21 cellular contexts compared by ENCODE assay signal in the genomic region with DNA sequence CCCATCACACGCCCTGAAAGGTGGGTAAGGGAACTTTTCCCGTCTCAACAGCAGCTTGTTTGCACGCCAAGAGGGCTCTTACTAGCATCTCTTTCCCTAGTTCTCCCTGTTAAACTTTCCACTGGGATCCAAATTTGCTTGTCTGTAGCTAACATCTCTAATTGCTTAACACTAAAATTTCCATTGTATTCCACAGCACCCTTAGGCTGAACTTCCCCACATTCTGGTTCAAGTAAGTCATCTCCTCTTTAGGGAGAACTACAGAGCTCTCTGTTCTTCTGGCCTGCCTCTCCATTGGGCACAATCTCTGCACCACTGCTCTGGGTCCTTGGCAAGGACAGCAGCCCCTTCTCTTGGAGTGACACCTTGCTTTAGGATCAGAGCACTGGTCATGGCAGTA.
"Had no signal": no experiment of that assay in that cellular context is flagged by ENCODE, and none has a peak within 500 bp of the region (broad histone marks: within the 10 kb centered on the region; RNA-seq: fewer than 3 reads in every experiment).

No MANE protein-coding gene starts in this region.

- H3K9me3 Mint-ChIP-seq: activated naive CD4-positive, alpha-beta T cell treated with anti-CD3 and anti-CD28 coated beads, Interleukin-2, amount 10 ng/mL, durations not matched to agents 7 days and 5 days; activated T-helper 2 cell treated with anti-CD3 and anti-CD28 coated beads, Interferon-gamma antibody, Interleukin-2, Interleukin-4, amounts not matched to agents 10 μg/mL and 5 μg/mL and 100 μg/mL, durations not matched to agents 14 hours and 24 hours and 36 hours; neural crest cell; stimulated activated naive CD8-positive, alpha-beta T cell treated with anti-CD3 and anti-CD28 coated beads, Interleukin-15, Interleukin-2, amounts not matched to agents 100 ng/mL and 50 ng/mL, for 24 hours; type B pancreatic cell had no signal

- H3K36me3 ChIP-seq: cardiac muscle cell, SJSA1 had no signal

- H3K27ac ChIP-seq: cardiac muscle cell, lower lobe of right lung, prostate gland, right atrium auricular region, SJSA1, suprapubic skin had no signal

- H3K27ac Mint-ChIP-seq: activated naive CD4-positive, alpha-beta T cell treated with anti-CD3 and anti-CD28 coated beads, Interleukin-2, amount 10 ng/mL, durations not matched to agents 7 days and 5 days; activated T-helper 2 cell treated with anti-CD3 and anti-CD28 coated beads, Interferon-gamma antibody, Interleukin-2, Interleukin-4, amounts not matched to agents 10 μg/mL and 5 μg/mL and 100 μg/mL, durations not matched to agents 14 hours and 24 hours and 36 hours; stimulated activated naive CD8-positive, alpha-beta T cell treated with anti-CD3 and anti-CD28 coated beads, Interleukin-15, Interleukin-2, amounts not matched to agents 100 ng/mL and 50 ng/mL, for 24 hours; type B pancreatic cell had no signal

- H3K36me3 Mint-ChIP-seq: type B pancreatic cell had no signal

- H3K27me3 Mint-ChIP-seq: activated naive CD4-positive, alpha-beta T cell treated with anti-CD3 and anti-CD28 coated beads, Interleukin-2, amount 10 ng/mL, durations not matched to agents 7 days and 5 days; stimulated activated naive CD8-positive, alpha-beta T cell treated with anti-CD3 and anti-CD28 coated beads, Interleukin-15, Interleukin-2, amounts not matched to agents 100 ng/mL and 50 ng/mL, for 24 hours; type B pancreatic cell had no signal

- H3K4me1 Mint-ChIP-seq: neural crest cell had no signal

- ATAC-seq: activated CD4-positive, CD25-positive, alpha-beta regulatory T cell treated with anti-CD3 and anti-CD28 coated beads, Interleukin-2, amount 50 U/mL, for 24 hours; lower lobe of right lung had no signal

- FAIRE-seq: colon, endometrium, frontal cortex, keratinocyte had no signal

- DNase-seq: activated naive CD4-positive, alpha-beta T cell treated with anti-CD3 and anti-CD28 coated beads, Interleukin-2, amount 10 ng/mL, durations not matched to agents 7 days and 5 days; amygdala; hypothalamus; lower lobe of right lung; stimulated activated CD4-positive, alpha-beta T cell treated with anti-CD3 and anti-CD28 coated beads, Interleukin-2, amount 100 ng/mL, for 24 hours; SW 1271; T1000 had no signal

- H3K9me3 ChIP-seq: lower lobe of right lung, prostate gland, right atrium auricular region, SJSA1, suprapubic skin had no signal

- H3K4me3 Mint-ChIP-seq: activated naive CD4-positive, alpha-beta T cell treated with anti-CD3 and anti-CD28 coated beads, Interleukin-2, amount 10 ng/mL, durations not matched to agents 7 days and 5 days; neural crest cell; stimulated activated naive CD8-positive, alpha-beta T cell treated with anti-CD3 and anti-CD28 coated beads, Interleukin-15, Interleukin-2, amounts not matched to agents 100 ng/mL and 50 ng/mL, for 24 hours; type B pancreatic cell had no signal
